Comparison of ENCODE assay signal across 8 cellular contexts in the genomic region with DNA sequence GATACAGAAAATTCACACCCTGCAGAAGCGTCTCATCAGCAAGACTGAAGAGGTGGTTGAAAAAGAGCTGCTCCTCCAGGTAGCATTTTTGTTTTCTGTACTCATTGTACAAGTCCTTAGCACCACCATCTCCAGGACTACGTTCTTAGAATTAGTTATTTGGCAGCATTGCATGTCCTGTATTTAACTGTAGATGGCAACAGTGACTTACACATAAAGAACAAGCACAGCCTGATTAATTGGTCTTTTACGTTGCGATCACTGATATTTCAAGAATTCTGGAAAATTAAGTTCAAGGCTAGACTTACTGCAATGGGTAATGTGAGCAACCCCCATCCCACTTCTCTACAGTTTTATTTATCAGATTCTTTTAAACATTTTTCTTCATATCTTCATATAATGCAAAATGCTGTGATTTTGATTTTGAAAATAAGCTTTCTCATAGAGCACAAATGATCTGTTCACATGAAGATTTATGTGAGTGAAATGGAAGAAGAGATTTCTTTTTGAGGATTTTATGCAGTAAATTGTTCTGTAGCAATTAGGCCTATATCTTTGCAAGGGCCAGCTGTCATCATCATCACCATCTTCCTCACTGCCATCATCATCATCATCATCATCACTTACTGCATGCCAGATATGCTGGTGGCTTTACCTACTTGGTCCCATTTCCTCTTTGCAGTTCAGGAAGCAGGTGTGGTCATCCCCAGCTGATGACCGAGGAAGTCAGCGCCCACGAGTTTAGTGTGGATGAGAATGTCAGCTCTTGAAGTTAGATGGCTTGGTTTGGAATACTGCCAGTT. TPM values are rescaled to one million over a fixed set of nuclear protein-coding genes. Genes with fewer than 3 reads are reported as not detected.
DNase-seq lines count a peak whose midpoint lies in the region; ATAC-seq and TF ChIP-seq lines count a peak whose summit lies in the region.

No MANE protein-coding gene starts in this region.

- peaks cover 6 to 19% (median 15%) of the 10 kb centered on the region in 3 donors for H3K27me3 Mint-ChIP-seq in CD14-positive monocyte (ENCODE audit: low read depth in 3 of 3)

- TF ChIP-seq POLR2A in uterus (IDR thresholded peaks at IDR 0.05) = no peak

- no peak overlapping the region for H3K27ac ChIP-seq in uterus

- no peaks in the 10 kb centered on the region for H3K27me3 ChIP-seq in uterus

- no peaks in the 10 kb centered on the region for H3K4me1 ChIP-seq in uterus

- H3K4me3 ChIP-seq in uterus = no peak overlapping the region

- no peaks in the 10 kb centered on the region for H3K4me1 Mint-ChIP-seq in CD14-positive monocyte

- no peaks in the 10 kb centered on the region for H3K36me3 Mint-ChIP-seq in CD14-positive monocyte

- H3K9me3 ChIP-seq in uterus = no peaks in the 10 kb centered on the region

- H3K27ac Mint-ChIP-seq in CD14-positive monocyte = no peak overlapping the region

- no peak for DNase-seq in CD14-positive monocyte (ENCODE audit: low spot score)
- peak; percentile 37 for DNase-seq in H4 (ENCODE audit: low spot score)
- peak; percentile 20 for DNase-seq in RPMI8226
- DNase-seq in left ventricle myocardium superior = no peak
- no peak for DNase-seq in uterus
- DNase-seq in stimulated activated CD8-positive, alpha-beta memory T cell treated with anti-CD3 and anti-CD28 coated beads, Interleukin-4, amount 100 ng/mL, for 48 hours = no peak
- no peak for DNase-seq in COLO668 (lab: John Stamatoyannopoulos, UW; ENCODE audit: unreplicated experiment)

- no peaks in the 10 kb centered on the region for H3K9me3 Mint-ChIP-seq in CD14-positive monocyte

- TF ChIP-seq CTCF in CD14-positive monocyte (IDR thresholded peaks at IDR 0.05) = peak; percentile 68
- peak; percentile 19 to 52 (median 36) for TF ChIP-seq CTCF in uterus (IDR thresholded peaks at IDR 0.05)

- intact Hi-C loops in CD14-positive monocyte (cut with micrococcal nuclease) (loop anchor here in 1 of 2 donors (5.0 to 10.0 kb wide), 3 partner anchors 175 to 518 kb away; no protein-coding TSS in a partner anchor), left ventricle myocardium superior (cut with micrococcal nuclease) (no loop called here), uterus (cut with DNase I; ENCODE audit: low total_unique reads) (no loop called here)

- no peaks in the 10 kb centered on the region for H3K36me3 ChIP-seq in uterus

- no peak overlapping the region for H3K4me3 Mint-ChIP-seq in CD14-positive monocyte

- ATAC-seq in left ventricle myocardium superior (peak; percentile 43), GM18519 (IDR thresholded peaks at IDR 0.05; ENCODE audit: low FRiP score, unreplicated experiment) (no peak)

RNA-seq across cellular contexts. Expression of a gene that starts 53.3 kb away (rescaled TPM):
- polyA plus RNA-seq in CD14-positive monocyte = not detected
- 0.08 and 0.12 TPM in 2 replicates for total RNA-seq in H4 (2014; rRNA removed; shearing (Covaris generic))
- total RNA-seq in left ventricle myocardium superior (1.2 TPM), uterus (1 to 10 TPM in 3 of 4 donors, under 1 TPM in 1; 0.29 to 2.2 (median 1.3) TPM)

Comparison
In these comparisons a context has a peak if more than half of its experiments do, and no peak if none do; other contexts are left out.
1. DNase-seq: peak in H4 (single experiment) and RPMI8226 (single experiment); none in CD14-positive monocyte (single experiment), left ventricle myocardium superior (single experiment), uterus (0 of 2), stimulated activated CD8-positive, alpha-beta memory T cell treated with anti-CD3 and anti-CD28 coated beads, Interleukin-4, amount 100 ng/mL, for 48 hours (single experiment) and COLO668 (single experiment).